ENCODE assay signal across 34 cellular contexts in genomic region chr2:123415678-123416077, GRCh38.
"Had no signal": no experiment of that assay in that cellular context is flagged by ENCODE, and none has a peak within 500 bp of the region (broad histone marks: within the 10 kb centered on the region; RNA-seq: fewer than 3 reads in every experiment).

No MANE protein-coding gene starts in this region.

- H3K27ac ChIP-seq: KMS-11 had no signal

- DNase-seq: Karpas-422, Kasumi-1, MG63, MM.1S, MV-4-11, NCI-H1048, NCI-H1092, NCI-H1092 treated with DMSO at 0.1 percent for 48 hours, NCI-H1105, NCI-H1105 treated with DMSO at 0.1 percent for 48 hours, NCI-H1417, NCI-H1417 treated with DMSO at 0.1 percent for 48 hours, NCI-H1436, NCI-H1436 treated with DMSO at 0.1 percent for 48 hours, NCI-H146, NCI-H1694, NCI-H1694 treated with DMSO at 0.1 percent for 48 hours, NCI-H187, NCI-H187 treated with DMSO at 0.1 percent for 48 hours, NCI-H1930, NCI-H2029, NCI-H2029 treated with DMSO at 0.1 percent for 48 hours, NCI-H2081, NCI-H2081 treated with DMSO at 0.1 percent for 48 hours, NCI-H2107, NCI-H2171, NCI-H2171 treated with DMSO at 0.1 percent for 48 hours, NCI-H2227 treated with DMSO at 0.1 percent for 48 hours, NCI-H226, NCI-H345, NCI-H446, NCI-H446 treated with DMSO at 0.1 percent for 48 hours, NCI-H510A had no signal

- H3K4me2 ChIP-seq: KMS-11 had no signal

- H3K9me3 ChIP-seq: MG63 had no signal

- H3K27me3 ChIP-seq: MG63 had no signal

- H3K4me3 ChIP-seq: MG63 had no signal

- H3K9ac ChIP-seq: KMS-11 had no signal

- H3K36me3 ChIP-seq: MG63 had no signal
